17 cellular contexts compared by ENCODE assay signal in genomic region chr12:54032220-54032619, GRCh38. TPM values are rescaled to one million over a fixed set of nuclear protein-coding genes. Genes with fewer than 3 reads are reported as not detected.
DNase-seq lines count a peak whose midpoint lies in the region; ATAC-seq and TF ChIP-seq lines count a peak whose summit lies in the region.
"Had no signal": no experiment of that assay in that cellular context is flagged by ENCODE, and none has a peak within 500 bp of the region (broad histone marks: within the 10 kb centered on the region; RNA-seq: fewer than 3 reads in every experiment).

No MANE protein-coding gene starts in this region.

- H4K20me1 ChIP-seq in mammary epithelial cell (ENCODE audit: insufficient read depth, low read length): no peaks in the 10 kb centered on the region

- WGBS in mammary epithelial cell (ENCODE audit: low coverage, missing lambda C conversion rate): 27% methylated on average over 4 of the region's 4 CpGs

- H3K36me3 Mint-ChIP-seq in MCF 10A (ENCODE audit: insufficient read depth, unreplicated experiment): peaks cover 20% of the 10 kb centered on the region
- no peaks in the 10 kb centered on the region for H3K36me3 Mint-ChIP-seq in naive B cell
- H3K36me3 Mint-ChIP-seq in type B pancreatic cell: peaks cover 11% of the 10 kb centered on the region

- DNase-seq in MCF 10A (ENCODE audit: unreplicated experiment): no peak
- no peak for DNase-seq in mammary epithelial cell
- no peak for DNase-seq in WERI-Rb-1
- no peak for DNase-seq in naive B cell
- no peak for DNase-seq in type B pancreatic cell (ENCODE audit: extremely low spot score, unreplicated experiment)
- no peak for DNase-seq in NCI-H2107 treated with DMSO at 0.1 percent for 48 hours (lab: John Stamatoyannopoulos, UW; ENCODE audit: unreplicated experiment)
- no peak for DNase-seq in omental fat pad (ENCODE audit: low spot score)
- DNase-seq: amniotic stem cell had no signal

- H3K27me3 ChIP-seq in mammary epithelial cell (ENCODE audit: insufficient read depth, low read length): no peaks in the 10 kb centered on the region
- no peaks in the 10 kb centered on the region for H3K27me3 ChIP-seq in WERI-Rb-1 (ENCODE audit: insufficient read depth, low read depth, severe bottlenecking)
- H3K27me3 ChIP-seq: MG63 had no signal

- H3K9me3 Mint-ChIP-seq in MCF 10A (ENCODE audit: unreplicated experiment) (no peaks in the 10 kb centered on the region), naive B cell (peaks cover 0 to 8% (median 5%) of the 10 kb centered on the region in 7 donors), type B pancreatic cell (no peaks in the 10 kb centered on the region)
- H3K9me3 Mint-ChIP-seq: activated T-helper 17 cell treated with anti-CD3 and anti-CD28 coated beads, Interleukin-2, amount 50 U/mL, for 72 hours had no signal

- dilution Hi-C loops in mammary epithelial cell (cut with HindIII; ENCODE audit: low sequenced_read_pairs): no loop called here

- intact Hi-C loops in MCF 10A (cut with micrococcal nuclease): loop anchor here (1.0 to 2.0 kb wide), 4 partner anchors 26 to 169 kb away; no protein-coding TSS in a partner anchor
- intact Hi-C loops in mammary epithelial cell (cut with micrococcal nuclease): loop anchor here (1.0 to 2.0 kb wide), 7 partner anchors 26 to 337 kb away; partner anchors contain the start of gene HOXC10

- H3K4me1 Mint-ChIP-seq in MCF 10A (ENCODE audit: insufficient read depth, unreplicated experiment) (peaks cover 9% of the 10 kb centered on the region), naive B cell (peaks cover 30 to 35% (median 30%) of the 10 kb centered on the region in 3 donors), type B pancreatic cell (ENCODE audit: unreplicated experiment) (peaks cover 37% of the 10 kb centered on the region)
- H3K4me1 Mint-ChIP-seq: activated T-helper 17 cell treated with anti-CD3 and anti-CD28 coated beads, Interleukin-2, amount 50 U/mL, for 72 hours had no signal

- TF ChIP-seq CTCF in MCF 10A (IDR thresholded peaks at IDR 0.05; ENCODE audit: unreplicated experiment) (no peak), mammary epithelial cell (conservative IDR thresholded peaks at IDR 0.05 in 1 of 2, IDR thresholded peaks at IDR 0.05 in 1 of 2; ENCODE audit: extremely low read depth in 1 of 2, insufficient read depth in 1 of 2, low read depth in 1 of 2, low read length in 2 of 2) (no peak), WERI-Rb-1 (IDR thresholded peaks at IDR 0.05; ENCODE audit: low read depth, low read length) (no peak), type B pancreatic cell (conservative IDR thresholded peaks at IDR 0.05) (no peak), omental fat pad (IDR thresholded peaks at IDR 0.05) (no peak)

- H3K4me3 ChIP-seq in mammary epithelial cell (replicated peaks in 1 of 3; ENCODE audit: insufficient read depth in 1 of 3, low read depth in 2 of 3, low read length in 3 of 3) (no peak overlapping the region), WERI-Rb-1 (ENCODE audit: low read depth, low read length) (no peak overlapping the region)
- H3K4me3 ChIP-seq: lung, MG63 had no signal

- H3K27ac ChIP-seq in mammary epithelial cell (ENCODE audit: insufficient read depth, low read depth, low read length) (no peak overlapping the region), WERI-Rb-1 (peak overlapping the region; percentile 2; the same call in 1 of the 2 replicates)
- H3K27ac ChIP-seq: heart left ventricle, upper lobe of left lung had no signal

- ATAC-seq in naive B cell (ENCODE audit: low read depth in 2 of 2) (no peak), omental fat pad (ENCODE audit: low FRiP score) (no peak), HG03460 (IDR thresholded peaks at IDR 0.05; ENCODE audit: unreplicated experiment) (no peak)
- ATAC-seq: activated T-helper 17 cell treated with anti-CD3 and anti-CD28 coated beads, Interleukin-2, amount 50 U/mL, for 72 hours; Right ventricle myocardium inferior had no signal

- H3K4me3 Mint-ChIP-seq in MCF 10A (ENCODE audit: unreplicated experiment) (peak overlapping the region; percentile 71), naive B cell (peak overlapping the region in 5 of 8 donors; percentile 6 to 82 (median 75)), type B pancreatic cell (peak overlapping the region; percentile 93)
- H3K4me3 Mint-ChIP-seq: activated T-helper 17 cell treated with anti-CD3 and anti-CD28 coated beads, Interleukin-2, amount 50 U/mL, for 72 hours had no signal

- H3K36me3 ChIP-seq in mammary epithelial cell (ENCODE audit: insufficient read depth, low read length): no peaks in the 10 kb centered on the region
- no peaks in the 10 kb centered on the region; the same call in 1 of the 2 replicates for H3K36me3 ChIP-seq in WERI-Rb-1
- H3K36me3 ChIP-seq: heart left ventricle, upper lobe of left lung had no signal

- in situ Hi-C loops in mammary epithelial cell (cut with MboI; ENCODE audit: low sequenced_read_pairs in 2 of 2): no loop called here

- peaks cover 30% of the 10 kb centered on the region for H3K4me1 ChIP-seq in mammary epithelial cell (ENCODE audit: insufficient read depth, low read length)

- POLR2A ChIA-PET in MCF 10A (lab: Yijun Ruan, JAX): interaction anchor here (0.5 to 2.6 kb wide), 16 partner anchors 8 to 406 kb away, joined by 3 to 31 read pairs (median 4); partner anchors contain the start of genes ATF7, HOXC8 and SMUG1

- no peak overlapping the region for H2AFZ ChIP-seq in mammary epithelial cell (ENCODE audit: low read depth, low read length)

- H3K27me3 Mint-ChIP-seq in MCF 10A (ENCODE audit: insufficient read depth, unreplicated experiment): no peaks in the 10 kb centered on the region
- peaks cover 78 to 92% (median 90%) of the 10 kb centered on the region in 3 donors for H3K27me3 Mint-ChIP-seq in naive B cell
- peaks cover 69% of the 10 kb centered on the region for H3K27me3 Mint-ChIP-seq in type B pancreatic cell

- H3K79me2 ChIP-seq in mammary epithelial cell (ENCODE audit: insufficient read depth, low read length): peaks cover 13% of the 10 kb centered on the region

- H3K27ac Mint-ChIP-seq in MCF 10A (ENCODE audit: low read depth, unreplicated experiment) (no peak overlapping the region), naive B cell (peak overlapping the region in 4 of 6 donors; percentile 22 to 94 (median 64)), type B pancreatic cell (peak overlapping the region; percentile 74)
- H3K27ac Mint-ChIP-seq: activated T-helper 17 cell treated with anti-CD3 and anti-CD28 coated beads, Interleukin-2, amount 50 U/mL, for 72 hours had no signal

- H3K4me2 ChIP-seq in mammary epithelial cell (ENCODE audit: insufficient read depth, low read depth, low read length): no peak overlapping the region

- CTCF ChIA-PET in MCF 10A (lab: Yijun Ruan, JAX): interaction anchor here (0.6 to 9.4 kb wide), 42 partner anchors 9 to 798 kb away, joined by 3 to 233 read pairs (median 4); partner anchors contain the start of genes HOXC4, HOXC8, HOXC9 and SMUG1
- CTCF ChIA-PET in mammary epithelial cell (lab: Charles Lee; ENCODE audit: low non-redundant PET): interaction anchor here (0.6 to 1.0 kb wide), 12 partner anchors 8 to 524 kb away, joined by 3 to 18 read pairs (median 5); partner anchors contain the start of gene COPZ1

- BruUV-seq in MCF 10A (replicated peaks; lab: Mats Ljungman, UMichigan): no TSS peak
- BruUV-seq in mammary epithelial cell (replicated peaks; lab: Mats Ljungman, UMichigan): no TSS peak

- H3K9ac ChIP-seq in mammary epithelial cell (ENCODE audit: insufficient read depth, low read length): no peak overlapping the region

- H3K9me3 ChIP-seq in mammary epithelial cell (replicated peaks; ENCODE audit: insufficient read depth, low read length) (no peaks in the 10 kb centered on the region), WERI-Rb-1 (ENCODE audit: severe bottlenecking) (no peaks in the 10 kb centered on the region)
- H3K9me3 ChIP-seq: heart left ventricle, MG63 had no signal

RNA-seq across cellular contexts. Expression of gene HOXC5, which starts 0.6 kb away (rescaled TPM):
- total RNA-seq in MCF 10A (2022) (0.74 TPM in 1 of 2 replicates, not detected in the other), mammary epithelial cell (1 to 10 TPM in 1 of 2 donors, under 1 TPM in 1; 0.67 to 1.4 TPM), type B pancreatic cell (ENCODE audit: low replicate concordance) (1.9 and 56.9 TPM in 2 replicates), omental fat pad (under 1 TPM in 3 of 4 donors, not detected in 1; 0.28 to 0.63 (median 0.50) TPM)
- polyA plus RNA-seq in mammary epithelial cell (0.80 TPM), naive B cell (ENCODE audit: low read depth in 6 of 6) (not detected)
- polyA minus RNA-seq in mammary epithelial cell: not detected
- total RNA-seq: activated T-helper 17 cell treated with anti-CD3 and anti-CD28 coated beads, Interleukin-2, amount 50 U/mL, for 72 hours; cardiac septum; CD4-positive, alpha-beta memory T cell; heart left ventricle; Right ventricle myocardium inferior had no signal
- polyA plus RNA-seq: CD4-positive, alpha-beta memory T cell; heart left ventricle had no signal

RNA-seq across cellular contexts. Expression of gene HOXC6, which starts 4.0 kb away (rescaled TPM):
- total RNA-seq in MCF 10A (2022) (7.1 and 11.5 TPM in 2 replicates), mammary epithelial cell (10 to 100 TPM in 1 of 2 donors, 1 to 10 TPM in 1; 1.7 to 10.9 TPM), type B pancreatic cell (ENCODE audit: low replicate concordance) (4.8 and 23.0 TPM in 2 replicates), omental fat pad (1 to 10 TPM in 2 of 4 donors, under 1 TPM in 2; 0.24 to 1.7 (median 1.2) TPM)
- polyA plus RNA-seq in mammary epithelial cell (4.2 TPM), naive B cell (ENCODE audit: low read depth in 6 of 6) (not detected)
- polyA minus RNA-seq in mammary epithelial cell: 0.57 TPM
- total RNA-seq: activated T-helper 17 cell treated with anti-CD3 and anti-CD28 coated beads, Interleukin-2, amount 50 U/mL, for 72 hours; CD4-positive, alpha-beta memory T cell had no signal
- polyA plus RNA-seq: CD4-positive, alpha-beta memory T cell had no signal

RNA-seq across cellular contexts. Expression of gene HOXC4, which starts 21.4 kb away (rescaled TPM):
- 1.7 and 1.8 TPM in 2 replicates for total RNA-seq in MCF 10A (2022)
- total RNA-seq in mammary epithelial cell: 10 to 100 TPM in 1 of 2 donors, under 1 TPM in 1; 0.83 to 11.9 TPM
- 2.4 TPM for polyA plus RNA-seq in mammary epithelial cell
- 4.0 TPM for polyA minus RNA-seq in mammary epithelial cell
- polyA plus RNA-seq in naive B cell (ENCODE audit: low read depth in 6 of 6): 1 to 10 TPM in 1 of 6 donors, under 1 TPM in 4, not detected in 1; 0.17 to 1.0 (median 0.42) TPM
- total RNA-seq in type B pancreatic cell (ENCODE audit: low replicate concordance): 6.7 and 47.9 TPM in 2 replicates
- total RNA-seq in omental fat pad: 1 to 10 TPM in 3 of 4 donors, under 1 TPM in 1; 0.84 to 1.3 (median 1.1) TPM
- total RNA-seq: cardiac septum; CD4-positive, alpha-beta memory T cell; Right ventricle myocardium inferior had no signal
- polyA plus RNA-seq: CD4-positive, alpha-beta memory T cell had no signal

RNA-seq across cellular contexts. Expression of gene HOXC8, which starts 23.4 kb away (rescaled TPM):
- 6.0 and 6.9 TPM in 2 replicates for total RNA-seq in MCF 10A (2022)
- 1 to 10 TPM; 2.3 to 7.9 TPM for total RNA-seq in mammary epithelial cell
- polyA plus RNA-seq in mammary epithelial cell: 4.3 TPM
- 3.2 TPM for polyA minus RNA-seq in mammary epithelial cell
- polyA plus RNA-seq in naive B cell (ENCODE audit: low read depth in 6 of 6): not detected
- 0.77 and 1.5 TPM in 2 replicates for total RNA-seq in type B pancreatic cell (ENCODE audit: low replicate concordance)
- total RNA-seq in omental fat pad: under 1 TPM in 2 of 4 donors, not detected in 2; 0.19 to 0.24 TPM
- total RNA-seq: activated T-helper 17 cell treated with anti-CD3 and anti-CD28 coated beads, Interleukin-2, amount 50 U/mL, for 72 hours; cardiac septum; CD4-positive, alpha-beta memory T cell; heart left ventricle; lung; Right ventricle myocardium inferior; upper lobe of left lung had no signal
- polyA plus RNA-seq: CD4-positive, alpha-beta memory T cell; heart left ventricle had no signal

RNA-seq across cellular contexts. Expression of gene HOXC9, which starts 32.3 kb away (rescaled TPM):
- total RNA-seq in MCF 10A (2022) (5.2 and 6.0 TPM in 2 replicates), mammary epithelial cell (1 to 10 TPM; 3.2 to 9.4 TPM), type B pancreatic cell (ENCODE audit: low replicate concordance) (0.27 and 0.36 TPM in 2 replicates), omental fat pad (1 to 10 TPM in 1 of 4 donors, under 1 TPM in 2, not detected in 1; 0.28 to 2.0 (median 0.44) TPM)
- polyA plus RNA-seq in mammary epithelial cell (2.9 TPM), naive B cell (ENCODE audit: low read depth in 6 of 6) (not detected)
- polyA minus RNA-seq in mammary epithelial cell: 4.2 TPM
- total RNA-seq: activated T-helper 17 cell treated with anti-CD3 and anti-CD28 coated beads, Interleukin-2, amount 50 U/mL, for 72 hours; cardiac septum; CD4-positive, alpha-beta memory T cell; heart left ventricle; lung; Right ventricle myocardium inferior had no signal
- polyA plus RNA-seq: CD4-positive, alpha-beta memory T cell; heart left ventricle had no signal
